Comparison of ENCODE assay signal across 19 cellular contexts in the genomic region with DNA sequence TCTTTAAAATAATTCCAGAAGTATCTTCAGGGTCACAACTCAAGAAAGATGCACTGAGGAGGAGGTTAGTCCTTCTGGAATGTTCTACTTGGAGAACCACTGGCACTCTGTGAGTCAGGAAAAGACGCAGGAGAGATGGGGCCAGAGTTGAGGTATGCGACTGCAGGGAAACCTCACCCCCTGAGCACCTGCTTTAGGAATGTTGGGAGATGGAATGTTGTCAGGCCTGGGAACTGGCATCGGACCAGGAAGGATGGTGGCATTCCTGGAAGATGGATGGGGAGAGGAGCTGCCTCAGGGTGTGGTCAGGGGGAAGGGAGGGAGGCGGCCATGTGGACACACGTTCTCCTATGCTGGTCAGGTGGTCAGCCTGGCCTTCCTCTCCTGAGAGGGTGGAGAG.
DNase-seq lines count a peak whose midpoint lies in the region; TF ChIP-seq lines count a peak whose summit lies in the region.
"Had no signal": no experiment of that assay in that cellular context is flagged by ENCODE, and none has a peak within 500 bp of the region (broad histone marks: within the 10 kb centered on the region; RNA-seq: fewer than 3 reads in every experiment).

No MANE protein-coding gene starts in this region.

- H3K18ac ChIP-seq in neuronal stem cell (ENCODE audit: low read length): no peak overlapping the region

- H3K4me3 ChIP-seq in epithelial cell of proximal tubule (ENCODE audit: low read depth, low read length) (no peak overlapping the region), neuronal stem cell (ENCODE audit: low read length in 2 of 2) (no peak overlapping the region), BE2C (ENCODE audit: low read depth, low read length) (no peak overlapping the region)
- H3K4me3 ChIP-seq: BLaER1 treated with 17β-estradiol and CSF1 and Interleukin-3, amounts not matched to agents 10 nM and 100 nM; suprapubic skin had no signal

- no peak for TF ChIP-seq CTCF in epithelial cell of proximal tubule (conservative IDR thresholded peaks at IDR 0.05; ENCODE audit: low read depth, low read length)
- no peak for TF ChIP-seq CTCF in BE2C (IDR thresholded peaks at IDR 0.05; ENCODE audit: low read depth, low read length)

- peak overlapping the region; percentile 15 for H2BK5ac ChIP-seq in neuronal stem cell (ENCODE audit: low read length)

- no CpG with 5 or more reads among the region's 5 CpGs for WGBS in neuronal stem cell (ENCODE audit: extremely low coverage in 2 of 2, insufficient read length in 2 of 2, insufficient replicate concordance in 1 of 2), 2 donors

- peak overlapping the region; percentile 47 for H3K14ac ChIP-seq in neuronal stem cell (ENCODE audit: low read length)

- H2AK5ac ChIP-seq in neuronal stem cell (ENCODE audit: low read depth, low read length): peak overlapping the region; percentile 31

- no peak overlapping the region for H3K27ac ChIP-seq in neuronal stem cell (replicated peaks; ENCODE audit: low read length)
- H3K27ac ChIP-seq: BLaER1 treated with 17β-estradiol and CSF1 and Interleukin-3, amounts not matched to agents 10 nM and 100 nM; parathyroid adenoma; suprapubic skin; VCaP had no signal

- no peak overlapping the region for H3K4ac ChIP-seq in neuronal stem cell (ENCODE audit: low read length)

- peaks cover 0 to 2% of the 10 kb centered on the region in 2 donors for H3K36me3 ChIP-seq in neuronal stem cell (replicated peaks in 1 of 2; ENCODE audit: control insufficient read depth in 2 of 2, insufficient read depth in 2 of 2, low read length in 2 of 2)
- H3K36me3 ChIP-seq in BE2C: no peaks in the 10 kb centered on the region
- H3K36me3 ChIP-seq: BLaER1 treated with 17β-estradiol and CSF1 and Interleukin-3, amounts not matched to agents 10 nM and 100 nM; suprapubic skin had no signal

- no peaks in the 10 kb centered on the region for H3K9me3 ChIP-seq in neuronal stem cell (replicated peaks in 1 of 2; ENCODE audit: control insufficient read depth in 2 of 2, insufficient read depth in 1 of 2, low read depth in 1 of 2, low read length in 2 of 2)
- H3K9me3 ChIP-seq in BE2C: no peaks in the 10 kb centered on the region
- H3K9me3 ChIP-seq: BLaER1 treated with 17β-estradiol and CSF1 and Interleukin-3, amounts not matched to agents 10 nM and 100 nM; suprapubic skin had no signal

- H3K9ac ChIP-seq in neuronal stem cell (ENCODE audit: low read depth, low read length, poor library complexity): no peak overlapping the region
- H3K9ac ChIP-seq: BLaER1 treated with 17β-estradiol and CSF1 and Interleukin-3, amounts not matched to agents 10 nM and 100 nM; parathyroid adenoma had no signal

- H3K4me1 ChIP-seq in neuronal stem cell (ENCODE audit: control insufficient read depth in 2 of 2, insufficient read depth in 1 of 2, low read depth in 1 of 2, low read length in 2 of 2) (peaks cover 0 to 13% of the 10 kb centered on the region in 2 donors), BE2C (no peaks in the 10 kb centered on the region)
- H3K4me1 ChIP-seq: parathyroid adenoma, suprapubic skin had no signal

- H2AFZ ChIP-seq in neuronal stem cell (ENCODE audit: low read length): no peak overlapping the region
- H2AFZ ChIP-seq: parathyroid adenoma had no signal

- H3K4me2 ChIP-seq in neuronal stem cell (ENCODE audit: insufficient read depth, low read length, poor library complexity, severe bottlenecking): no peak overlapping the region
- H3K4me2 ChIP-seq: BLaER1 treated with 17β-estradiol and CSF1 and Interleukin-3, amounts not matched to agents 10 nM and 100 nM had no signal

- no peaks in the 10 kb centered on the region for H3K79me1 ChIP-seq in neuronal stem cell (ENCODE audit: low read depth, low read length)

- H2BK15ac ChIP-seq in neuronal stem cell (ENCODE audit: low read length): no peak overlapping the region

- DNase-seq in ELF-1 (ENCODE audit: low read depth, low spot score) (peak; percentile 39), LHCN-M2 (ENCODE audit: low read depth) (peak; percentile 61), epithelial cell of proximal tubule (ENCODE audit: low read depth) (peak; percentile 74), neuronal stem cell (ENCODE audit: low spot score) (no peak), NOMO-1 (lab: John Stamatoyannopoulos, UW; ENCODE audit: unreplicated experiment in 2 of 2) (no peak), amniotic stem cell (lab: John Stamatoyannopoulos, UW) (no peak), BE2C (no peak), ureter (ENCODE audit: low spot score) (no peak)
- DNase-seq: activated CD4-positive, alpha-beta memory T cell treated with anti-CD3 and anti-CD28 coated beads for 36 hours; activated naive CD8-positive, alpha-beta T cell treated with anti-CD3 and anti-CD28 coated beads, Interleukin-2, amount 10 ng/mL, durations not matched to agents 7 days and 5 days; activated T-cell treated with anti-CD3 and anti-CD28 coated beads, Interleukin-2, amount 50 U/mL, for 24 hours; DMS153; effector CD4-positive, alpha-beta T cell; NCI-H146; stimulated activated CD4-positive, alpha-beta T cell treated with anti-CD3 and anti-CD28 coated beads, Interleukin-2, amount 100 ng/mL, for 48 hours had no signal

- H3K27me3 ChIP-seq in neuronal stem cell (ENCODE audit: control insufficient read depth in 3 of 3, insufficient read depth in 3 of 3, low read depth in 1 of 3, low read length in 3 of 3): peaks cover 0 to 2% (median 0%) of the 10 kb centered on the region in 3 experiments
- no peaks in the 10 kb centered on the region for H3K27me3 ChIP-seq in BE2C
- H3K27me3 ChIP-seq: BLaER1 treated with 17β-estradiol and CSF1 and Interleukin-3, amounts not matched to agents 10 nM and 100 nM had no signal

- no peak overlapping the region for H4K91ac ChIP-seq in neuronal stem cell (ENCODE audit: low read depth, low read length, poor library complexity)

- H2BK12ac ChIP-seq in neuronal stem cell (ENCODE audit: low read length): no peak overlapping the region

- no peak overlapping the region for H2BK120ac ChIP-seq in neuronal stem cell (ENCODE audit: low read depth, low read length)

- H3K23ac ChIP-seq in neuronal stem cell (ENCODE audit: low read depth, low read length, poor library complexity): no peak overlapping the region

- H4K8ac ChIP-seq in neuronal stem cell (ENCODE audit: low read depth, low read length): no peak overlapping the region

Comparison
In these comparisons a context has a peak if more than half of its experiments do, and no peak if none do; other contexts are left out.
1. DNase-seq: peak in ELF-1 (single experiment), LHCN-M2 (single experiment) and epithelial cell of proximal tubule (single experiment); none in neuronal stem cell (single experiment), NOMO-1 (0 of 2), amniotic stem cell (single experiment), BE2C (single experiment) and ureter (single experiment).